Comparison of ENCODE assay signal across 7 cellular contexts in genomic region chr19:18007605-18007938, GRCh38. TPM values are rescaled to one million over a fixed set of nuclear protein-coding genes. Genes with fewer than 3 reads are reported as not detected.
A peak's percentile ranks its signal among the peaks of the same experiment; 100 is the strongest.
DNase-seq lines count a peak whose midpoint lies in the region; ATAC-seq and TF ChIP-seq lines count a peak whose summit lies in the region.

No MANE protein-coding gene starts in this region.

- TSS peak; percentile 20 for BruUV-seq in PC-3 (replicated peaks; lab: Mats Ljungman, UMichigan)

- peaks cover 25% of the 10 kb centered on the region for H3K4me1 ChIP-seq in PC-3 (ENCODE audit: insufficient read depth, low read length)

- H3K79me2 ChIP-seq in PC-3 (ENCODE audit: low read length) (peaks cover 8% of the 10 kb centered on the region), neural cell (replicated peaks; ENCODE audit: insufficient read depth, low read length) (no peaks in the 10 kb centered on the region)

- H3K27ac ChIP-seq in PC-3 (ENCODE audit: low read length) (no peak overlapping the region; the same call in 1 of the 2 replicates), neural cell (ENCODE audit: low read length) (no peak overlapping the region)

- TF ChIP-seq CTCF in PC-3 (conservative IDR thresholded peaks at IDR 0.05; ENCODE audit: low read depth, low read length): no peak
- TF ChIP-seq CTCF in neural cell (IDR thresholded peaks at IDR 0.05; ENCODE audit: poor library complexity, severe bottlenecking): no peak

- intact Hi-C loops in PC-3 (cut with micrococcal nuclease): loop anchor here (1.0 kb wide), 1 partner anchor 51 kb away; no protein-coding TSS in a partner anchor

- H3K9ac ChIP-seq in PC-3 (ENCODE audit: low read length) (peak overlapping the region; percentile 39; the same call in 1 of the 2 replicates), neural cell (ENCODE audit: low read length) (no peak overlapping the region)

- ATAC-seq in GM21786 (IDR thresholded peaks at IDR 0.05; ENCODE audit: unreplicated experiment): peak; percentile 4
- ATAC-seq in PC-3: peak; percentile 14

- peak overlapping the region; percentile 65 for H3K4me3 ChIP-seq in PC-3 (ENCODE audit: low read length)
- H3K4me3 ChIP-seq in neural cell (ENCODE audit: low read length): peak overlapping the region; percentile 62

- H3F3A ChIP-seq in PC-3 (ENCODE audit: low read length, unreplicated experiment): no peaks in the 10 kb centered on the region
- H3F3A ChIP-seq in neural cell (ENCODE audit: insufficient read depth, low read length, poor library complexity, severe bottlenecking): no peaks in the 10 kb centered on the region

- no peak for TF ChIP-seq EP300 in neural cell (conservative IDR thresholded peaks at IDR 0.05; ENCODE audit: poor library complexity, severe bottlenecking)

- H3K9me2 ChIP-seq in PC-3 (replicated peaks; ENCODE audit: low read length) (no peaks in the 10 kb centered on the region), neural cell (ENCODE audit: insufficient read depth, low read length) (no peaks in the 10 kb centered on the region)

- DNase-seq in PC-3 (no peak), epidermal melanocyte (ENCODE audit: insufficient read length, low spot score) (peak; percentile 40), NCI-H187 treated with DMSO at 0.1 percent for 48 hours (lab: John Stamatoyannopoulos, UW) (no peak), NCI-H82 treated with DMSO at 0.1 percent for 48 hours (lab: John Stamatoyannopoulos, UW; ENCODE audit: unreplicated experiment) (no peak), NCI-H446 (lab: John Stamatoyannopoulos, UW) (no peak)

- H3K9me3 ChIP-seq in PC-3 (ENCODE audit: low read length) (no peaks in the 10 kb centered on the region), neural cell (ENCODE audit: low read length) (no peaks in the 10 kb centered on the region)

- H2AFZ ChIP-seq in PC-3 (ENCODE audit: low read length): peak overlapping the region; percentile 51
- H2AFZ ChIP-seq in neural cell (ENCODE audit: low read depth, low read length): no peak overlapping the region

- peak overlapping the region; percentile 88 for H3K4me2 ChIP-seq in PC-3 (ENCODE audit: low read length)
- H3K4me2 ChIP-seq in neural cell (ENCODE audit: low read length): no peak overlapping the region

- POLR2A ChIA-PET in PC-3 (lab: Charles Lee; ENCODE audit: unreplicated experiment): no interaction called here

- no peaks in the 10 kb centered on the region for H4K20me1 ChIP-seq in PC-3 (ENCODE audit: low read length)
- no peaks in the 10 kb centered on the region for H4K20me1 ChIP-seq in neural cell (ENCODE audit: insufficient read depth)

- H3K36me3 ChIP-seq in PC-3 (ENCODE audit: low read depth, low read length) (peaks cover 13% of the 10 kb centered on the region; the same call in 1 of the 2 replicates), neural cell (ENCODE audit: insufficient read depth, low read length) (no peaks in the 10 kb centered on the region)

- TF ChIP-seq RAD21 in neural cell (conservative IDR thresholded peaks at IDR 0.05): no peak

- CTCF ChIA-PET in PC-3 (lab: Charles Lee): no interaction called here

- H3K27me3 ChIP-seq in PC-3 (ENCODE audit: low read length) (no peaks in the 10 kb centered on the region), neural cell (ENCODE audit: insufficient read depth, low read depth, low read length) (no peaks in the 10 kb centered on the region)

TF ChIP-seq in neural cell, 6 proteins besides CTCF, POLR2A, EP300 and RAD21:
- TF ChIP-seq POLR2AphosphoS5 (IDR thresholded peaks at IDR 0.05) (no peak), REST (IDR thresholded peaks at IDR 0.05; ENCODE audit: borderline replicate concordance) (no peak), EZH2 (IDR thresholded peaks at IDR 0.05; ENCODE audit: borderline replicate concordance, insufficient read depth, low read length, poor library complexity, severe bottlenecking) (no peak), TAF1 (IDR thresholded peaks at IDR 0.05; ENCODE audit: low read depth) (no peak), MXI1 (conservative IDR thresholded peaks at IDR 0.05; ENCODE audit: poor library complexity, severe bottlenecking) (no peak), SMC3 (conservative IDR thresholded peaks at IDR 0.05; ENCODE audit: poor library complexity) (no peak)

RNA-seq across cellular contexts. Expression of gene ARRDC2, which starts 0.4 kb away (rescaled TPM):
- total RNA-seq in PC-3 (2014; rRNA removed): 27.7 and 38.5 TPM in 2 replicates
- 0.10 and 3.6 TPM in 2 replicates for polyA plus RNA-seq in neural cell
- polyA minus RNA-seq in neural cell: 0.35 and 0.49 TPM in 2 replicates

RNA-seq across cellular contexts. Expression of gene KCNN1, which starts 40.7 kb away (rescaled TPM):
- total RNA-seq in PC-3 (2014; rRNA removed): not detected in 2 replicates
- polyA plus RNA-seq in neural cell: 9.9 and 13.8 TPM in 2 replicates
- 17.2 and 18.0 TPM in 2 replicates for polyA minus RNA-seq in neural cell
